In the genomic region with DNA sequence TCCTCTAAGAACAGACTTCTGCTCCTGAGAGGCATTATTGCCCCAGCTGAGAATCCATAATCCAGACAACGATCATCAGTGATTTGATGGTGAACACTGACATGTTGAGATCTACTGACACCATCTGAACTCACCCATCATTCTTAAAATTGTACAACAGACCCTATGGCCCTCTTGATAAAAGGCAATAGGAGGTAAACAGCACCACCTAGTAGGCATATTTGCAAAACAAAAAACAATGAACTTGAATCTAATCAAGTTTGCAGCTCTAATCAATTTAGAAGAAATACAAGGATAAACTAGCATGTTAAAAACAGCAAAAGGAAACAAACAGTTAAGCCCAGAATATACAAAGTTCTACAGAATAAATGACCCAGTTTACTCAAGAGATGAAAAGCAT, we compare ENCODE assay signal across 26 cellular contexts.
DNase-seq lines count a peak whose midpoint lies in the region; ATAC-seq, FAIRE-seq and TF ChIP-seq lines count a peak whose summit lies in the region.
"Had no signal": no experiment of that assay in that cellular context is flagged by ENCODE, and none has a peak within 500 bp of the region (broad histone marks: within the 10 kb centered on the region; RNA-seq: fewer than 3 reads in every experiment).

No MANE protein-coding gene starts in this region.

- H4K20me1 ChIP-seq in DND-41 (ENCODE audit: insufficient read depth, low read length) (no peaks in the 10 kb centered on the region), Loucy (ENCODE audit: insufficient read depth, low read length, poor library complexity, severe bottlenecking) (no peaks in the 10 kb centered on the region), PC-9 (ENCODE audit: insufficient read depth) (no peaks in the 10 kb centered on the region)

- peak; percentile 20; the same call in 1 of the 3 replicates for TF ChIP-seq CTCF in A549 (IDR thresholded peaks at IDR 0.05)
- TF ChIP-seq CTCF in DND-41 (IDR thresholded peaks at IDR 0.05; ENCODE audit: borderline replicate concordance, extremely low read depth, low read length, poor library complexity, severe bottlenecking): peak; percentile 25
- peak; percentile 54 for TF ChIP-seq CTCF in Loucy (conservative IDR thresholded peaks at IDR 0.05; ENCODE audit: low read length)
- TF ChIP-seq CTCF in PC-9 (conservative IDR thresholded peaks at IDR 0.05): no peak

- H3K9me3 ChIP-seq in A549: no peaks in the 10 kb centered on the region
- H3K9me3 ChIP-seq in DND-41 (ENCODE audit: insufficient read depth, low read length, severe bottlenecking): no peaks in the 10 kb centered on the region
- no peaks in the 10 kb centered on the region for H3K9me3 ChIP-seq in Loucy (ENCODE audit: insufficient read depth, low read depth, low read length)
- no peaks in the 10 kb centered on the region for H3K9me3 ChIP-seq in T-helper 17 cell (ENCODE audit: control insufficient read depth, low read length, poor library complexity, severe bottlenecking)
- H3K9me3 ChIP-seq in PC-9 (ENCODE audit: insufficient read depth, low read depth): no peaks in the 10 kb centered on the region
- H3K9me3 ChIP-seq: heart left ventricle, left lung, thyroid gland had no signal

- H3K9ac ChIP-seq in DND-41 (ENCODE audit: low read depth, low read length): no peak overlapping the region
- H3K9ac ChIP-seq in Loucy (ENCODE audit: low read depth, low read length, poor library complexity, severe bottlenecking): no peak overlapping the region

- no peak for ATAC-seq in A549
- no peak for ATAC-seq in DND-41 (ENCODE audit: insufficient read depth, low read depth)
- ATAC-seq in T-helper 17 cell: no peak
- ATAC-seq: heart left ventricle, left lung, Right ventricle myocardium inferior had no signal

- intact Hi-C loops in PC-9 (cut with micrococcal nuclease; ENCODE audit: unreplicated experiment): no loop called here

- H3F3A ChIP-seq in Loucy (ENCODE audit: low read depth) (no peaks in the 10 kb centered on the region), PC-9 (ENCODE audit: insufficient read depth, low read depth) (no peaks in the 10 kb centered on the region)

- H3K27me3 Mint-ChIP-seq in T-helper 17 cell: peaks cover 25% of the 10 kb centered on the region

- no peak for TF ChIP-seq POLR2A in A549 (IDR thresholded peaks at IDR 0.05; ENCODE audit: low read length)

- POLR2A ChIA-PET in A549 (lab: Yijun Ruan, JAX): no interaction called here
- POLR2A ChIA-PET in PC-9 (lab: Charles Lee; ENCODE audit: unreplicated experiment): no interaction called here

- H3K4me3 ChIP-seq in A549: no peak overlapping the region
- no peak overlapping the region for H3K4me3 ChIP-seq in DND-41 (ENCODE audit: low read depth in 1 of 2, low read length in 2 of 2)
- no peak overlapping the region for H3K4me3 ChIP-seq in Loucy (ENCODE audit: low read length, poor library complexity, severe bottlenecking)
- H3K4me3 ChIP-seq in PC-9: no peak overlapping the region
- H3K4me3 ChIP-seq: coronary artery, heart left ventricle, left lung, skin epidermis, thyroid gland had no signal

- H2AFZ ChIP-seq in DND-41 (ENCODE audit: low read depth, low read length) (no peak overlapping the region), Loucy (ENCODE audit: low read length) (no peak overlapping the region), PC-9 (no peak overlapping the region)

- no peak overlapping the region for H3K27ac ChIP-seq in A549
- no peak overlapping the region for H3K27ac ChIP-seq in DND-41 (ENCODE audit: low read length)
- no peak overlapping the region for H3K27ac ChIP-seq in PC-9
- H3K27ac ChIP-seq: brain microvascular endothelial cell, coronary artery, heart left ventricle, left lung, skin epidermis, thyroid gland had no signal

- H3K27me3 ChIP-seq in DND-41 (ENCODE audit: insufficient read depth, low read length, poor library complexity) (no peaks in the 10 kb centered on the region), Loucy (ENCODE audit: insufficient read depth, low read length, poor library complexity, severe bottlenecking) (no peaks in the 10 kb centered on the region), PC-9 (ENCODE audit: insufficient read depth, low read depth) (peaks cover 93% of the 10 kb centered on the region)
- H3K27me3 ChIP-seq: brain microvascular endothelial cell, heart left ventricle, thyroid gland had no signal

- H3K9me2 ChIP-seq in Loucy (replicated peaks; ENCODE audit: low read depth, low read length): no peaks in the 10 kb centered on the region
- no peaks in the 10 kb centered on the region for H3K9me2 ChIP-seq in PC-9 (ENCODE audit: insufficient read depth)

- no peak for TF ChIP-seq EP300 in A549 (IDR thresholded peaks at IDR 0.05)

- peaks cover 5% of the 10 kb centered on the region for H3K4me1 Mint-ChIP-seq in T-helper 17 cell
- H3K4me1 Mint-ChIP-seq: immature natural killer cell, neural crest cell had no signal

- CTCF ChIA-PET in A549 (lab: Yijun Ruan, JAX) (interaction anchor here (0.6 to 2.9 kb wide), 4 partner anchors 12 to 246 kb away, joined by 3 to 9 read pairs (median 5); no protein-coding TSS in a partner anchor), PC-9 (lab: Charles Lee) (interaction anchor here (0.7 kb wide), 1 partner anchor 1268 kb away, joined by 7 read pairs; no protein-coding TSS in a partner anchor)

- H3K4me2 ChIP-seq in A549: no peak overlapping the region
- no peak overlapping the region for H3K4me2 ChIP-seq in DND-41 (ENCODE audit: insufficient read depth, low read length)
- H3K4me2 ChIP-seq in Loucy (ENCODE audit: low read depth, low read length, poor library complexity, severe bottlenecking): no peak overlapping the region
- no peak overlapping the region for H3K4me2 ChIP-seq in PC-9

- H3K36me3 ChIP-seq in DND-41 (ENCODE audit: insufficient read depth, low read length) (no peaks in the 10 kb centered on the region), Loucy (ENCODE audit: insufficient read depth, low read length) (no peaks in the 10 kb centered on the region), PC-9 (ENCODE audit: low read depth) (no peaks in the 10 kb centered on the region)
- H3K36me3 ChIP-seq: brain microvascular endothelial cell, heart left ventricle, left lung, thyroid gland had no signal

- no peak for FAIRE-seq in A549 (lab: Jason Lieb, UNC)
- FAIRE-seq: TTC549 had no signal

- H3K79me2 ChIP-seq in DND-41 (ENCODE audit: insufficient read depth, low read length): no peaks in the 10 kb centered on the region
- no peaks in the 10 kb centered on the region for H3K79me2 ChIP-seq in Loucy (ENCODE audit: insufficient read depth, low read length)
- H3K79me2 ChIP-seq in PC-9 (ENCODE audit: low read depth): no peaks in the 10 kb centered on the region

- DNase-seq in A549 (ENCODE audit: low read depth in 1 of 2, low spot score in 1 of 2) (no peak), DND-41 (no peak), T-helper 17 cell (no peak), MV-4-11 (lab: John Stamatoyannopoulos, UW) (no peak), PC-9 (no peak)
- DNase-seq in activated naive CD4-positive, alpha-beta T cell (lab: John Stamatoyannopoulos, UW): no peak
- DNase-seq in activated CD4-positive, alpha-beta T cell treated with anti-CD3 and anti-CD28 coated beads, Interleukin-2, amount 50 U/mL, for 4 hours: no peak
- DNase-seq: activated CD4-positive, alpha-beta T cell treated with anti-CD3 and anti-CD28 coated beads for 48 hours; activated CD8-positive, alpha-beta memory T cell treated with anti-CD3 and anti-CD28 coated beads, Interleukin-2, amount 50 U/mL, for 4 hours; brain microvascular endothelial cell; DMS79; heart left ventricle; HFFc6; left lung; NCI-H187 treated with DMSO at 0.1 percent for 48 hours; NCI-H345; stimulated activated CD4-positive, alpha-beta T cell treated with anti-CD3 and anti-CD28 coated beads, Interleukin-2, amount 100 ng/mL, for 24 hours; thyroid gland had no signal

- H3K27ac Mint-ChIP-seq in T-helper 17 cell: peak overlapping the region; percentile 54
- H3K27ac Mint-ChIP-seq: HFFc6, immature natural killer cell had no signal

- no TSS peak for BruUV-seq in PC-9 (replicated peaks; lab: Mats Ljungman, UMichigan)

- TF ChIP-seq RAD21 in A549 (conservative IDR thresholded peaks at IDR 0.05 in 1 of 2, IDR thresholded peaks at IDR 0.05 in 1 of 2): peak in 1 of 2 experiments; percentile 48; a peak in 3 of 5 replicates

- no peak overlapping the region for H3K4me3 Mint-ChIP-seq in T-helper 17 cell
- H3K4me3 Mint-ChIP-seq: CD4-positive, alpha-beta memory T cell; HFFc6; immature natural killer cell; neural crest cell had no signal

- peaks cover 2% of the 10 kb centered on the region for H3K36me3 Mint-ChIP-seq in T-helper 17 cell (ENCODE audit: low read depth)
- H3K36me3 Mint-ChIP-seq: CD4-positive, alpha-beta memory T cell; immature natural killer cell had no signal

- H3K4me1 ChIP-seq in A549 (no peaks in the 10 kb centered on the region), DND-41 (ENCODE audit: insufficient read depth, low read length) (no peaks in the 10 kb centered on the region), Loucy (ENCODE audit: insufficient read depth, low read length, poor library complexity, severe bottlenecking) (no peaks in the 10 kb centered on the region), PC-9 (replicated peaks; ENCODE audit: insufficient read depth) (no peaks in the 10 kb centered on the region)
- H3K4me1 ChIP-seq: left lung, thyroid gland had no signal

- 6% methylated on average over 1 of the region's 1 CpG for WGBS in A549 (ENCODE audit: missing lambda C conversion rate)

TF ChIP-seq in A549, 52 proteins besides CTCF, POLR2A, EP300 and RAD21:
- TF ChIP-seq, protein P1, sequence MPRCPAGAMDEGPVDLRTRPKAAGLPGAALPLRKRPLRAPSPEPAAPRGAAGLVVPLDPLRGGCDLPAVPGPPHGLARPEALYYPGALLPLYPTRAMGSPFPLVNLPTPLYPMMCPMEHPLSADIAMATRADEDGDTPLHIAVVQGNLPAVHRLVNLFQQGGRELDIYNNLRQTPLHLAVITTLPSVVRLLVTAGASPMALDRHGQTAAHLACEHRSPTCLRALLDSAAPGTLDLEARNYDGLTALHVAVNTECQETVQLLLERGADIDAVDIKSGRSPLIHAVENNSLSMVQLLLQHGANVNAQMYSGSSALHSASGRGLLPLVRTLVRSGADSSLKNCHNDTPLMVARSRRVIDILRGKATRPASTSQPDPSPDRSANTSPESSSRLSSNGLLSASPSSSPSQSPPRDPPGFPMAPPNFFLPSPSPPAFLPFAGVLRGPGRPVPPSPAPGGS (IDR thresholded peaks at IDR 0.05): no peak
- TF ChIP-seq, protein P2, sequence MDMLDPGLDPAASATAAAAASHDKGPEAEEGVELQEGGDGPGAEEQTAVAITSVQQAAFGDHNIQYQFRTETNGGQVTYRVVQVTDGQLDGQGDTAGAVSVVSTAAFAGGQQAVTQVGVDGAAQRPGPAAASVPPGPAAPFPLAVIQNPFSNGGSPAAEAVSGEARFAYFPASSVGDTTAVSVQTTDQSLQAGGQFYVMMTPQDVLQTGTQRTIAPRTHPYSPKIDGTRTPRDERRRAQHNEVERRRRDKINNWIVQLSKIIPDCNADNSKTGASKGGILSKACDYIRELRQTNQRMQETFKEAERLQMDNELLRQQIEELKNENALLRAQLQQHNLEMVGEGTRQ (IDR thresholded peaks at IDR 0.05): no peak
- TF ChIP-seq SMC3 (IDR thresholded peaks at IDR 0.05): 0 out of 3 replicates have a peak, but pooled peaks have one; percentile 17
TF ChIP-seq in A549: peak in this region for 1.
